Comparison of ENCODE assay signal across 8 cellular contexts in genomic region chr16:57534881-57535658, GRCh38. TPM values are rescaled to one million over a fixed set of nuclear protein-coding genes. Genes with fewer than 3 reads are reported as not detected.
A peak's percentile ranks its signal among the peaks of the same experiment; 100 is the strongest.
DNase-seq lines count a peak whose midpoint lies in the region; ATAC-seq lines count a peak whose summit lies in the region.

No MANE protein-coding gene starts in this region.

- in situ Hi-C loops in HAP-1 (cut with MboI; ENCODE audit: low sequenced_read_pairs), result no loop called here

- no peaks in the 10 kb centered on the region for H3K36me3 Mint-ChIP-seq in activated T-cell treated with anti-CD3 and anti-CD28 coated beads, Interleukin-2, amount 50 U/mL, for 4 hours (ENCODE audit: insufficient read depth)
- H3K36me3 Mint-ChIP-seq in stimulated activated naive CD8-positive, alpha-beta T cell treated with anti-CD3 and anti-CD28 coated beads, Interleukin-15, Interleukin-2, amounts not matched to agents 100 ng/mL and 50 ng/mL, for 24 hours (ENCODE audit: low read depth), result no peaks in the 10 kb centered on the region

- no peaks in the 10 kb centered on the region for H3K9me3 Mint-ChIP-seq in activated T-cell treated with anti-CD3 and anti-CD28 coated beads, Interleukin-2, amount 50 U/mL, for 4 hours
- no peaks in the 10 kb centered on the region for H3K9me3 Mint-ChIP-seq in stimulated activated naive CD8-positive, alpha-beta T cell treated with anti-CD3 and anti-CD28 coated beads, Interleukin-15, Interleukin-2, amounts not matched to agents 100 ng/mL and 50 ng/mL, for 24 hours

- H3K27me3 ChIP-seq in HAP-1 (ENCODE audit: low read depth) (no peaks in the 10 kb centered on the region), iPS-20b (ENCODE audit: insufficient read depth, low read length) (no peaks in the 10 kb centered on the region)

- peaks cover 8% of the 10 kb centered on the region for H3K4me1 ChIP-seq in HAP-1
- H3K4me1 ChIP-seq in iPS-20b (ENCODE audit: insufficient read depth, low read length), result peaks cover 25% of the 10 kb centered on the region; the same call in 1 of the 2 replicates

- H3K4me3 ChIP-seq in HAP-1, result peak overlapping the region; percentile 56
- peak overlapping the region; percentile 82; the same call in 1 of the 2 replicates for H3K4me3 ChIP-seq in iPS-20b (ENCODE audit: low read length)

- no peaks in the 10 kb centered on the region for H3K27me3 Mint-ChIP-seq in activated T-cell treated with anti-CD3 and anti-CD28 coated beads, Interleukin-2, amount 50 U/mL, for 4 hours (ENCODE audit: low read depth)
- H3K27me3 Mint-ChIP-seq in stimulated activated naive CD8-positive, alpha-beta T cell treated with anti-CD3 and anti-CD28 coated beads, Interleukin-15, Interleukin-2, amounts not matched to agents 100 ng/mL and 50 ng/mL, for 24 hours, result no peaks in the 10 kb centered on the region

- no peaks in the 10 kb centered on the region for H3K9me3 ChIP-seq in HAP-1
- H3K9me3 ChIP-seq in iPS-20b (ENCODE audit: insufficient read depth, low read depth, low read length), result no peaks in the 10 kb centered on the region

- peaks cover 74% of the 10 kb centered on the region for H3K4me1 Mint-ChIP-seq in activated T-cell treated with anti-CD3 and anti-CD28 coated beads, Interleukin-2, amount 50 U/mL, for 4 hours (ENCODE audit: low read depth)
- peaks cover 76% of the 10 kb centered on the region for H3K4me1 Mint-ChIP-seq in stimulated activated naive CD8-positive, alpha-beta T cell treated with anti-CD3 and anti-CD28 coated beads, Interleukin-15, Interleukin-2, amounts not matched to agents 100 ng/mL and 50 ng/mL, for 24 hours (ENCODE audit: low read depth)

- H3K27ac Mint-ChIP-seq in stimulated activated naive CD8-positive, alpha-beta T cell treated with anti-CD3 and anti-CD28 coated beads, Interleukin-15, Interleukin-2, amounts not matched to agents 100 ng/mL and 50 ng/mL, for 24 hours, result peak overlapping the region; percentile 74

- no peak overlapping the region for H3K27ac ChIP-seq in iPS-20b (ENCODE audit: low read length)

- peak overlapping the region; percentile 86; the same call in 1 of the 2 replicates for H3K9ac ChIP-seq in iPS-20b (ENCODE audit: low read depth, low read length)

- no peak for ATAC-seq in activated T-cell treated with anti-CD3 and anti-CD28 coated beads, Interleukin-2, amount 50 U/mL, for 4 hours
- ATAC-seq in HG03469 (IDR thresholded peaks at IDR 0.05; ENCODE audit: unreplicated experiment), result no peak
- no peak for ATAC-seq in GM18867 (IDR thresholded peaks at IDR 0.05; ENCODE audit: unreplicated experiment)

- H3K4me3 Mint-ChIP-seq in activated T-cell treated with anti-CD3 and anti-CD28 coated beads, Interleukin-2, amount 50 U/mL, for 4 hours, result peak overlapping the region; percentile 80
- peak overlapping the region; percentile 86 for H3K4me3 Mint-ChIP-seq in stimulated activated naive CD8-positive, alpha-beta T cell treated with anti-CD3 and anti-CD28 coated beads, Interleukin-15, Interleukin-2, amounts not matched to agents 100 ng/mL and 50 ng/mL, for 24 hours

- no peak for DNase-seq in HAP-1 (ENCODE audit: low spot score in 2 of 2)
- DNase-seq in activated T-cell treated with anti-CD3 and anti-CD28 coated beads, Interleukin-2, amount 50 U/mL, for 4 hours, result no peak
- DNase-seq in germinal center (ENCODE audit: low spot score), result no peak
- DNase-seq in NCI-H1092 (lab: John Stamatoyannopoulos, UW), result no peak

- H3K36me3 ChIP-seq in HAP-1 (replicated peaks), result no peaks in the 10 kb centered on the region
- H3K36me3 ChIP-seq in iPS-20b (ENCODE audit: insufficient read depth, low read depth, low read length), result no peaks in the 10 kb centered on the region

RNA-seq across cellular contexts. Expression of gene CCDC102A, which starts 1.3 kb away (rescaled TPM):
- total RNA-seq in activated T-cell treated with anti-CD3 and anti-CD28 coated beads, Interleukin-2, amount 50 U/mL, for 4 hours, result 1 to 10 TPM; 4.6 to 8.9 (median 6.9) TPM

RNA-seq across cellular contexts. Expression of gene ADGRG5, which starts 7.4 kb away (rescaled TPM):
- total RNA-seq in activated T-cell treated with anti-CD3 and anti-CD28 coated beads, Interleukin-2, amount 50 U/mL, for 4 hours, result 1 to 10 TPM; 1.7 to 6.7 (median 6.5) TPM

RNA-seq across cellular contexts. Expression of gene DOK4, which starts 48.8 kb away (rescaled TPM):
- total RNA-seq in activated T-cell treated with anti-CD3 and anti-CD28 coated beads, Interleukin-2, amount 50 U/mL, for 4 hours, result 1 to 10 TPM; 1.1 to 2.6 (median 1.6) TPM
